In genomic region chr20:49281059-49281912, GRCh38 we compare ENCODE assay signal across 8 cellular contexts. TPM values are rescaled to one million over a fixed set of nuclear protein-coding genes. Genes with fewer than 3 reads are reported as not detected.
DNase-seq lines count a peak whose midpoint lies in the region; FAIRE-seq and TF ChIP-seq lines count a peak whose summit lies in the region.

No MANE protein-coding gene starts in this region.

- peak; percentile 57 for FAIRE-seq in GM18507 (lab: Jason Lieb, UNC)

- H3K27ac ChIP-seq in ectodermal cell (ENCODE audit: insufficient read depth, low read depth, low read length, poor library complexity, severe bottlenecking), result peak overlapping the region; percentile 19

- H3K9me3 Mint-ChIP-seq in osteocyte (ENCODE audit: unreplicated experiment), result peaks cover 7% of the 10 kb centered on the region

- peaks cover 80% of the 10 kb centered on the region for H3K36me3 Mint-ChIP-seq in osteocyte (ENCODE audit: unreplicated experiment)

- H3K4me1 ChIP-seq in ectodermal cell (ENCODE audit: control insufficient read depth, insufficient read depth, low read length), result no peaks in the 10 kb centered on the region

- peaks cover 79% of the 10 kb centered on the region for H3K4me1 Mint-ChIP-seq in osteocyte (ENCODE audit: unreplicated experiment)

- no peak for TF ChIP-seq CTCF in osteocyte (IDR thresholded peaks at IDR 0.05)

- no peaks in the 10 kb centered on the region for H3K27me3 Mint-ChIP-seq in osteocyte (ENCODE audit: unreplicated experiment)

- H3K4me3 ChIP-seq in ectodermal cell (ENCODE audit: insufficient read depth, low read depth, low read length), result peak overlapping the region; percentile 99

- 50% methylated on average over 12 to 13 of the region's 13 CpGs for WGBS in ectodermal cell, 2 experiments

- H3K9me3 ChIP-seq in ectodermal cell (ENCODE audit: control insufficient read depth, low read length), result no peaks in the 10 kb centered on the region

- peak overlapping the region; percentile 98 for H3K27ac Mint-ChIP-seq in osteocyte (ENCODE audit: unreplicated experiment)

- H3K27me3 ChIP-seq in ectodermal cell (ENCODE audit: control insufficient read depth, insufficient read depth, low read length, poor library complexity, severe bottlenecking), result no peaks in the 10 kb centered on the region

- DNase-seq in GM18507 (ENCODE audit: extremely low spot score, insufficient read length, low read depth) (no peak), OCI-M1 (lab: John Stamatoyannopoulos, UW) (peak; percentile 46), osteocyte (ENCODE audit: extremely low spot score, unreplicated experiment) (no peak), pons (ENCODE audit: low spot score) (no peak), NCI-H1092 (lab: John Stamatoyannopoulos, UW) (no peak), amniotic stem cell (lab: John Stamatoyannopoulos, UW) (no peak)
- no peak for DNase-seq in NK-92 treated with Interleukin-12 subunit alpha and Interleukin-12 subunit beta, amount 100 ng/mL, for 24 hours (lab: John Stamatoyannopoulos, UW)

- H3K4me3 Mint-ChIP-seq in osteocyte (ENCODE audit: unreplicated experiment), result peak overlapping the region; percentile 86

- H3K36me3 ChIP-seq in ectodermal cell (ENCODE audit: control insufficient read depth, insufficient read depth, low read length), result peaks cover 73% of the 10 kb centered on the region

RNA-seq across cellular contexts. Expression of gene ZNFX1, which starts 3.4 kb away (rescaled TPM):
- 5.7 TPM for polyA plus RNA-seq in ectodermal cell (2013, experiment 1 of 4)
- polyA plus RNA-seq in ectodermal cell (2013, experiment 2 of 4), result 6.2 TPM
- polyA plus RNA-seq in ectodermal cell (2013, experiment 3 of 4), result 5.6 TPM
- polyA plus RNA-seq in ectodermal cell (2013, experiment 4 of 4), result 5.8 TPM
- 48.1 and 51.6 TPM in 2 replicates for total RNA-seq in osteocyte
